ENCODE assay signal across 24 cellular contexts in genomic region chr2:184644685-184645084, GRCh38. TPM values are rescaled to one million over a fixed set of nuclear protein-coding genes. Genes with fewer than 3 reads are reported as not detected.
DNase-seq lines count a peak whose midpoint lies in the region; ATAC-seq, FAIRE-seq and TF ChIP-seq lines count a peak whose summit lies in the region.
"Had no signal": no experiment of that assay in that cellular context is flagged by ENCODE, and none has a peak within 500 bp of the region (broad histone marks: within the 10 kb centered on the region; RNA-seq: fewer than 3 reads in every experiment).

No MANE protein-coding gene starts in this region.

- TF ChIP-seq CTCF in LNCAP (IDR thresholded peaks at IDR 0.05), result peak; percentile 33; the same call in 1 of the 2 replicates
- TF ChIP-seq CTCF in cardiac fibroblast (IDR thresholded peaks at IDR 0.05; ENCODE audit: low read depth, low read length), result no peak
- TF ChIP-seq CTCF in kidney (IDR thresholded peaks at IDR 0.05; ENCODE audit: borderline replicate concordance, extremely low read depth, insufficient read depth), result no peak

- H3K4me3 ChIP-seq in cardiac fibroblast (replicated peaks in 1 of 2; ENCODE audit: low read depth in 2 of 2, low read length in 2 of 2), result no peak overlapping the region
- H3K4me3 ChIP-seq in kidney (ENCODE audit: low read length in 2 of 2), result no peak overlapping the region
- H3K4me3 ChIP-seq: coronary artery, mucosa of descending colon, thoracic aorta had no signal

- H3K4me1 ChIP-seq in kidney (ENCODE audit: control insufficient read depth in 1 of 2, insufficient read depth in 1 of 2, low read depth in 1 of 2, low read length in 2 of 2), result no peaks in the 10 kb centered on the region

- no peaks in the 10 kb centered on the region for H3K36me3 ChIP-seq in kidney (ENCODE audit: control insufficient read depth in 1 of 2, insufficient read depth in 2 of 2, low read length in 2 of 2)
- H3K36me3 ChIP-seq: thoracic aorta had no signal

- FAIRE-seq in kidney (lab: Jason Lieb, UNC), result peak; percentile 23
- FAIRE-seq: RCC 7860 had no signal

- H3K9me3 ChIP-seq in kidney (ENCODE audit: control insufficient read depth in 1 of 2, low read length in 2 of 2), result no peaks in the 10 kb centered on the region
- H3K9me3 ChIP-seq: mucosa of descending colon, thoracic aorta had no signal

- H3K27ac ChIP-seq in kidney (ENCODE audit: low read depth in 2 of 2, low read length in 2 of 2), result no peak overlapping the region
- H3K27ac ChIP-seq: coronary artery, thoracic aorta had no signal

- no peak overlapping the region for H3K9ac ChIP-seq in kidney (ENCODE audit: low read length in 2 of 2)

- intact Hi-C loops in kidney (cut with DNase I), result no loop called here

- ATAC-seq in GM21737 (IDR thresholded peaks at IDR 0.05; ENCODE audit: unreplicated experiment), result no peak
- ATAC-seq: CD8-positive, alpha-beta T cell; esophagus mucosa; left cardiac atrium; mucosa of descending colon; WTC11 had no signal

- DNase-seq in DMS 273 (lab: John Stamatoyannopoulos, UW; ENCODE audit: unreplicated experiment), result peak; percentile 4
- no peak for DNase-seq in DMS 273 treated with DMSO at 0.1 percent for 48 hours (lab: John Stamatoyannopoulos, UW)
- peak; percentile 18 to 34 for DNase-seq in cardiac fibroblast (ENCODE audit: low read depth in 2 of 2)
- no peak for DNase-seq in kidney
- no peak for DNase-seq in SW 1271 (lab: John Stamatoyannopoulos, UW)
- no peak for DNase-seq in HuH-7 (ENCODE audit: low spot score)
- DNase-seq: 8988T; activated CD8-positive, alpha-beta memory T cell treated with anti-CD3 and anti-CD28 coated beads for 24 hours; CD8-positive, alpha-beta T cell; hypothalamus; KG1; left cardiac atrium; mucosa of descending colon; occipital lobe; stimulated activated CD4-positive, alpha-beta T cell treated with anti-CD3 and anti-CD28 coated beads, Interleukin-4, amount 100 ng/mL, for 4 hours; T-helper 1 cell had no signal

RNA-seq across cellular contexts. Expression of gene ZNF804A, which starts 46.4 kb away (rescaled TPM):
- total RNA-seq in kidney, result 0.19 TPM
- 1.2 TPM for polyA plus RNA-seq in kidney (ENCODE audit: insufficient read depth, low read depth, low replicate concordance)
- total RNA-seq: activated T-helper 2 cell treated with anti-CD3 and anti-CD28 coated beads, Interferon-gamma antibody, Interleukin-2, Interleukin-4, amounts not matched to agents 10 μg/mL and 5 μg/mL and 100 μg/mL, durations not matched to agents 14 hours and 24 hours and 36 hours; CD8-positive, alpha-beta T cell; esophagus mucosa; WTC11 had no signal

Comparison
In these comparisons a context has a peak if more than half of its experiments do, and no peak if none do; other contexts are left out.
1. DNase-seq: peak in DMS 273 (single experiment) and cardiac fibroblast (2 of 2); none in DMS 273 treated with DMSO at 0.1 percent for 48 hours (single experiment), kidney (single experiment), SW 1271 (0 of 2) and HuH-7 (single experiment).